ENCODE assay signal across 14 cellular contexts in genomic region chr4:85571008-85571407, GRCh38.
"Had no signal": no experiment of that assay in that cellular context is flagged by ENCODE, and none has a peak within 500 bp of the region (broad histone marks: within the 10 kb centered on the region; RNA-seq: fewer than 3 reads in every experiment).

No MANE protein-coding gene starts in this region.

- H3K9me3 ChIP-seq: gastroesophageal sphincter, left ventricle myocardium inferior had no signal

- H3K4me3 ChIP-seq: gastroesophageal sphincter, left ventricle myocardium inferior had no signal

- H3K36me3 ChIP-seq: gastroesophageal sphincter, left ventricle myocardium inferior had no signal

- H3K4me1 ChIP-seq: gastroesophageal sphincter, left ventricle myocardium inferior had no signal

- FAIRE-seq: urothelium cell line had no signal

- H3K27ac ChIP-seq: gastroesophageal sphincter, left ventricle myocardium inferior had no signal

- ATAC-seq: activated CD8-positive, alpha-beta memory T cell treated with anti-CD3 and anti-CD28 coated beads, Interleukin-2, amount 10 ng/mL, durations not matched to agents 7 days and 5 days; activated naive CD4-positive, alpha-beta T cell treated with anti-CD3 and anti-CD28 coated beads, Interleukin-2, amount 50 U/mL, for 72 hours; gastroesophageal sphincter had no signal

- DNase-seq: activated CD4-positive, alpha-beta T cell treated with anti-CD3 and anti-CD28 coated beads for 1 hour; activated CD4-positive, alpha-beta T cell treated with anti-CD3 and anti-CD28 coated beads, Interleukin-2, amount 50 U/mL, for 48 hours; activated CD8-positive, alpha-beta memory T cell treated with anti-CD3 and anti-CD28 coated beads, Interleukin-2, amount 10 ng/mL, durations not matched to agents 7 days and 5 days; activated effector memory CD4-positive, alpha-beta T cell treated with Interleukin-2 at 50 U/mL for 16 hours; activated T-cell treated with anti-CD3 and anti-CD28 coated beads, Interleukin-2, amount 50 U/mL, for 24 hours; amniotic stem cell; effector memory CD4-positive, alpha-beta T cell; islet precursor cell; left ventricle myocardium inferior; mesenchymal stem cell; stimulated activated CD4-positive, alpha-beta T cell treated with anti-CD3 and anti-CD28 coated beads, Interleukin-15, amount 100 ng/mL, for 24 hours had no signal

- H3K27me3 ChIP-seq: gastroesophageal sphincter had no signal
